In genomic region chr11:46119352-46120216, GRCh38 we compare ENCODE assay signal across 8 cellular contexts. TPM values are rescaled to one million over a fixed set of nuclear protein-coding genes. Genes with fewer than 3 reads are reported as not detected.
A peak's percentile ranks its signal among the peaks of the same experiment; 100 is the strongest.
DNase-seq lines count a peak whose midpoint lies in the region; ATAC-seq, FAIRE-seq and TF ChIP-seq lines count a peak whose summit lies in the region.

No MANE protein-coding gene starts in this region.

- no peaks in the 10 kb centered on the region for H3K36me3 ChIP-seq in KOPT-K1 (ENCODE audit: insufficient read depth, low read length)
- no peaks in the 10 kb centered on the region for H3K36me3 ChIP-seq in astrocyte (ENCODE audit: insufficient read depth, low read length)

- peak overlapping the region; percentile 96 for H3K4me2 ChIP-seq in astrocyte (ENCODE audit: low read length)

- CTCF ChIA-PET in T-cell (lab: Charles Lee), result interaction anchor here (0.6 to 0.7 kb wide), 3 partner anchors 496 to 1307 kb away, joined by 3 read pairs; no protein-coding TSS in a partner anchor

- FAIRE-seq in astrocyte (lab: Jason Lieb, UNC), result no peak

- H3K9me3 ChIP-seq in KOPT-K1 (ENCODE audit: insufficient read depth, low read length, poor library complexity, severe bottlenecking), result no peaks in the 10 kb centered on the region
- H3K9me3 ChIP-seq in astrocyte (ENCODE audit: insufficient read depth, low read depth, low read length), result no peaks in the 10 kb centered on the region

- H3K27me3 ChIP-seq in astrocyte (ENCODE audit: insufficient read depth, low read length), result no peaks in the 10 kb centered on the region

- peaks cover 4% of the 10 kb centered on the region for H3K4me1 ChIP-seq in astrocyte (ENCODE audit: insufficient read depth, low read length)

- H3K9me3 Mint-ChIP-seq in T-cell, result no peaks in the 10 kb centered on the region
- H3K9me3 Mint-ChIP-seq in astrocyte (ENCODE audit: unreplicated experiment), result no peaks in the 10 kb centered on the region

- POLR2A ChIA-PET in T-cell (lab: Charles Lee), result no interaction called here

- TF ChIP-seq CTCF in astrocyte (IDR thresholded peaks at IDR 0.05; ENCODE audit: insufficient read depth, low read depth, low read length), result no peak

- peak overlapping the region; percentile 98 to 99 for H3K27ac Mint-ChIP-seq in T-cell
- H3K27ac Mint-ChIP-seq in astrocyte (ENCODE audit: unreplicated experiment), result peak overlapping the region; percentile 29

- peak overlapping the region; percentile 80 for H3K9ac ChIP-seq in astrocyte (ENCODE audit: low read length)

- H3K36me3 Mint-ChIP-seq in T-cell (no peaks in the 10 kb centered on the region), astrocyte (ENCODE audit: low read depth, unreplicated experiment) (no peaks in the 10 kb centered on the region)

- peak overlapping the region; percentile 68 for H2AFZ ChIP-seq in astrocyte (ENCODE audit: low read depth, low read length)

- H3K27me3 Mint-ChIP-seq in T-cell (no peaks in the 10 kb centered on the region), astrocyte (ENCODE audit: low read depth, unreplicated experiment) (no peaks in the 10 kb centered on the region)

- ATAC-seq in T-cell (replicated peaks in 1 of 4) (peak in 3 of 4 experiments; percentile 11 to 27 (median 12)), sciatic nerve (peak; percentile 50), GM19452 (IDR thresholded peaks at IDR 0.05; ENCODE audit: unreplicated experiment) (no peak)

- peaks cover 48 to 54% (median 52%) of the 10 kb centered on the region in 3 donors for H3K4me1 Mint-ChIP-seq in T-cell
- H3K4me1 Mint-ChIP-seq in astrocyte (ENCODE audit: low read depth, unreplicated experiment), result peaks cover 19% of the 10 kb centered on the region

- intact Hi-C loops in sciatic nerve (cut with DNase I), result no loop called here

- H3K27ac ChIP-seq in KOPT-K1 (ENCODE audit: low read depth, low read length, poor library complexity, severe bottlenecking) (peak overlapping the region; percentile 72), astrocyte (ENCODE audit: low read depth, low read length) (peak overlapping the region; percentile 47)

- peaks cover 52% of the 10 kb centered on the region for H3K79me2 ChIP-seq in astrocyte (ENCODE audit: insufficient read depth, low read length)

- H4K20me1 ChIP-seq in astrocyte (ENCODE audit: insufficient read depth, low read length), result peaks cover 27% of the 10 kb centered on the region

- DNase-seq in NCI-H524 (lab: John Stamatoyannopoulos, UW) (peak; percentile 22 to 63), NCI-H524 treated with DMSO at 0.1 percent for 48 hours (lab: John Stamatoyannopoulos, UW) (no peak), T-cell (peak; percentile 22 to 71 (median 58)), astrocyte (ENCODE audit: low read depth) (peak; percentile 73), hypothalamus (lab: John Stamatoyannopoulos, UW) (peak in 34 of 51 donors; percentile 20 to 73 (median 43)), sciatic nerve (ENCODE audit: low spot score) (peak; percentile 74)

- H3K4me3 ChIP-seq in astrocyte (ENCODE audit: insufficient read depth, low read depth, low read length), result peak overlapping the region; percentile 67

- H3K4me3 Mint-ChIP-seq in T-cell, result peak overlapping the region; percentile 88 to 98 (median 97)
- peak overlapping the region; percentile 94 for H3K4me3 Mint-ChIP-seq in astrocyte (ENCODE audit: unreplicated experiment)

RNA-seq across cellular contexts. Expression of gene PHF21A, which starts 1.7 kb away (rescaled TPM):
- total RNA-seq in T-cell (10 to 100 TPM; 45.5 to 82.9 (median 57.4) TPM), astrocyte (64.2 and 69.3 TPM in 2 replicates), sciatic nerve (82.2 TPM)
